8 cellular contexts compared by ENCODE assay signal in the genomic region with DNA sequence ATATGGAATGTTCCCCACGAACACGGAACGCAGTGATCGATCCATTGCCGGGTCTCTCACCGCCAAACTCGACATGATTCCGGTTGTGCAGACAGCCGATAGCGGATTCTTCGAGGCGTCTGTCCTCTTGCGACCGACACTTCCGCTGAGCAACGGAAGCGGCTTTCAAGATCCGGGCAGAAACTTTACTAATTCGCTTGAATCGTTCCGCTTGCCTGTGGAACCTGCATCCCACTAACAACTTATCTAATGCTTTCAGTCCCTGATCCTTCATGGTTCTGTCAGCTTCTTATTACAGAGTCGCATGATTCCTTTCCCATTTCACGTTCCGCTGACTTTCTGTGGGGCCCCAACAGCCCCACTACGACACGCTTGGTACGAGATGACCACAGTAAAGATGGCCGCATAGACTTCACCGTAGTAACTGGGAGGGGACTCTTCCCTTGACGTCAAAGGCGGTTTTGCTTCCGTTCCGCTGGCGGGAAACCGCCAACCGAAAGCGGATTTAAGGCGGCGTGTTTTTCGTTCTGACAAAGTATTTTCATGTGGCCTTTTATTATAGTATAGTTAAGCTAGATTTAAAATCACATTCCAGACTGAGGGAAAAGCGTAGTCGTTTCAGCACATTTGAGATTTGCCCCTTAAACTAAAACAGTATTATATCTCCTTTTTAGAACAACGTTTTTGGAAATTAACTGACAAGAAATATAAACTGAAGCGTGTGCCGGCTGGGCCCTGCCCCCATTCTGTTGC. TPM values are rescaled to one million over a fixed set of nuclear protein-coding genes. Genes with fewer than 3 reads are reported as not detected.
DNase-seq lines count a peak whose midpoint lies in the region; ATAC-seq and TF ChIP-seq lines count a peak whose summit lies in the region.

A gene with protein sequence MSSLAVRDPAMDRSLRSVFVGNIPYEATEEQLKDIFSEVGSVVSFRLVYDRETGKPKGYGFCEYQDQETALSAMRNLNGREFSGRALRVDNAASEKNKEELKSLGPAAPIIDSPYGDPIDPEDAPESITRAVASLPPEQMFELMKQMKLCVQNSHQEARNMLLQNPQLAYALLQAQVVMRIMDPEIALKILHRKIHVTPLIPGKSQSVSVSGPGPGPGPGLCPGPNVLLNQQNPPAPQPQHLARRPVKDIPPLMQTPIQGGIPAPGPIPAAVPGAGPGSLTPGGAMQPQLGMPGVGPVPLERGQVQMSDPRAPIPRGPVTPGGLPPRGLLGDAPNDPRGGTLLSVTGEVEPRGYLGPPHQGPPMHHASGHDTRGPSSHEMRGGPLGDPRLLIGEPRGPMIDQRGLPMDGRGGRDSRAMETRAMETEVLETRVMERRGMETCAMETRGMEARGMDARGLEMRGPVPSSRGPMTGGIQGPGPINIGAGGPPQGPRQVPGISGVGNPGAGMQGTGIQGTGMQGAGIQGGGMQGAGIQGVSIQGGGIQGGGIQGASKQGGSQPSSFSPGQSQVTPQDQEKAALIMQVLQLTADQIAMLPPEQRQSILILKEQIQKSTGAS (minus strand): TSS at position 121 of the 753 bp plus-strand sequence. CDS start 46 bp downstream, at position 75.

- no peaks in the 10 kb centered on the region for H3K27me3 ChIP-seq in AG04450 (ENCODE audit: control insufficient read depth, insufficient read depth, low read length)

- TF ChIP-seq POLR2A in GM18951 (IDR thresholded peaks at IDR 0.05; ENCODE audit: extremely low read depth, insufficient read depth, insufficient read length) = peak; percentile 83

- POLR2A ChIA-PET in AG04450 (lab: Yijun Ruan, JAX) = interaction anchor here (0.6 kb wide), 1 partner anchor 192 kb away, joined by 4 read pairs; no protein-coding TSS in a partner anchor

- DNase-seq in AG04450 (ENCODE audit: low read depth, low spot score) (peak; percentile 86), NCI-H345 (lab: John Stamatoyannopoulos, UW) (peak; percentile 93), iris pigment epithelial cell (ENCODE audit: low read depth) (peak; percentile 96)
- DNase-seq in activated CD4-positive, CD25-positive, alpha-beta regulatory T cell (lab: John Stamatoyannopoulos, UW) = peak; percentile 77 to 85 (median 78)
- peak; percentile 93 for DNase-seq in central memory CD4-positive, alpha-beta T cell
- DNase-seq in stimulated activated CD4-positive, alpha-beta T cell treated with anti-CD3 and anti-CD28 coated beads, Interleukin-12 subunit alpha, Interleukin-12 subunit beta, amount 100 ng/mL, for 24 hours (ENCODE audit: low read depth in 2 of 2) = peak; percentile 77 to 79

- CTCF ChIA-PET in AG04450 (lab: Charles Lee) = interaction anchor here (1.0 to 1.7 kb wide), 4 partner anchors 15 to 636 kb away, joined by 3 to 6 read pairs (median 3); no protein-coding TSS in a partner anchor

- peak within 1 kb of the TSS; percentile 87 for H3K4me3 ChIP-seq in AG04450 (ENCODE audit: low read depth, low read length)

- peak within 1 kb of the TSS; percentile 96 for H3K27ac ChIP-seq in AG04450 (ENCODE audit: low read depth, low read length)

- TF ChIP-seq CTCF in AG04450 (IDR thresholded peaks at IDR 0.05; ENCODE audit: low read depth, low read length) = no peak

- ATAC-seq in HG03196 (IDR thresholded peaks at IDR 0.05; ENCODE audit: unreplicated experiment) = peak; percentile 94

- no peaks in the 10 kb centered on the region for H3K9me3 ChIP-seq in AG04450 (ENCODE audit: control insufficient read depth, insufficient read depth, low read length)

- in situ Hi-C loops in GM18951 (cut with MboI; ENCODE audit: low sequenced_read_pairs, unreplicated experiment) = no loop called here

RNA-seq across cellular contexts. Expression of the gene that starts here (rescaled TPM):
- polyA plus RNA-seq in AG04450 (2011; rRNA removed) = 7.0 and 8.0 TPM in 2 replicates
- 7.9 and 8.1 TPM in 2 replicates for polyA minus RNA-seq in AG04450 (2011; rRNA and poly(A)+ RNA removed)

Comparison
In these comparisons a context has a peak if more than half of its experiments do, and no peak if none do; other contexts are left out.
1. Peak in every context shown above with its lines: DNase-seq, ATAC-seq, H3K4me3 ChIP-seq and H3K27ac ChIP-seq.